14 cellular contexts compared by ENCODE assay signal in genomic region chr11:123580137-123580536, GRCh38.
DNase-seq lines count a peak whose midpoint lies in the region; ATAC-seq and TF ChIP-seq lines count a peak whose summit lies in the region.
"Had no signal": no experiment of that assay in that cellular context is flagged by ENCODE, and none has a peak within 500 bp of the region (broad histone marks: within the 10 kb centered on the region; RNA-seq: fewer than 3 reads in every experiment).

No MANE protein-coding gene starts in this region.

- no peak overlapping the region for H3K27ac Mint-ChIP-seq in activated naive CD4-positive, alpha-beta T cell treated with anti-CD3 and anti-CD28 coated beads for 36 hours

- no peak overlapping the region for H3K27ac ChIP-seq in OCI-LY3 (ENCODE audit: low read length)
- H3K27ac ChIP-seq in neuronal stem cell (replicated peaks; ENCODE audit: low read length): no peak overlapping the region
- H3K27ac ChIP-seq in lower lobe of right lung: no peak overlapping the region
- H3K27ac ChIP-seq: GM23248 had no signal

- CTCF ChIA-PET in activated naive CD4-positive, alpha-beta T cell treated with anti-CD3 and anti-CD28 coated beads for 36 hours (lab: Charles Lee): interaction anchor here (0.6 to 2.1 kb wide), 35 partner anchors 9 to 635 kb away, joined by 3 to 20 read pairs (median 4); no protein-coding TSS in a partner anchor

- H3K4ac ChIP-seq in neuronal stem cell (ENCODE audit: low read length): no peak overlapping the region

- no peak overlapping the region for H4K91ac ChIP-seq in neuronal stem cell (ENCODE audit: low read depth, low read length, poor library complexity)

- peaks cover 13% of the 10 kb centered on the region for H3K79me1 ChIP-seq in neuronal stem cell (ENCODE audit: low read depth, low read length)

- H3K36me3 Mint-ChIP-seq in activated naive CD4-positive, alpha-beta T cell treated with anti-CD3 and anti-CD28 coated beads for 36 hours (ENCODE audit: low read depth): peaks cover 2% of the 10 kb centered on the region
- H3K36me3 Mint-ChIP-seq: CD4-positive, CD25-positive, alpha-beta regulatory T cell had no signal

- H4K8ac ChIP-seq in neuronal stem cell (ENCODE audit: low read depth, low read length): no peak overlapping the region

- H2AK5ac ChIP-seq in neuronal stem cell (ENCODE audit: low read depth, low read length): no peak overlapping the region

- no peak for TF ChIP-seq CTCF in OCI-LY3 (IDR thresholded peaks at IDR 0.05; ENCODE audit: low read depth, low read length)
- TF ChIP-seq CTCF in lower lobe of right lung (IDR thresholded peaks at IDR 0.05): no peak

- no peak overlapping the region for H2BK5ac ChIP-seq in neuronal stem cell (ENCODE audit: low read length)

- H3K27me3 Mint-ChIP-seq in activated naive CD4-positive, alpha-beta T cell treated with anti-CD3 and anti-CD28 coated beads for 36 hours (ENCODE audit: low read depth): peaks cover 2% of the 10 kb centered on the region
- H3K27me3 Mint-ChIP-seq: CD4-positive, CD25-positive, alpha-beta regulatory T cell had no signal

- H3K36me3 ChIP-seq in OCI-LY3 (replicated peaks; ENCODE audit: low read depth, low read length) (no peaks in the 10 kb centered on the region), neuronal stem cell (replicated peaks in 1 of 2; ENCODE audit: control insufficient read depth in 2 of 2, insufficient read depth in 2 of 2, low read length in 2 of 2) (peaks cover 0 to 3% of the 10 kb centered on the region in 2 donors), lower lobe of right lung (no peaks in the 10 kb centered on the region)

- no peak overlapping the region for H2BK120ac ChIP-seq in neuronal stem cell (ENCODE audit: low read depth, low read length)

- H3K9me3 Mint-ChIP-seq in activated naive CD4-positive, alpha-beta T cell treated with anti-CD3 and anti-CD28 coated beads for 36 hours: no peaks in the 10 kb centered on the region
- H3K9me3 Mint-ChIP-seq: CD4-positive, CD25-positive, alpha-beta regulatory T cell had no signal

- peaks cover 9% of the 10 kb centered on the region for H3K4me1 Mint-ChIP-seq in activated naive CD4-positive, alpha-beta T cell treated with anti-CD3 and anti-CD28 coated beads for 36 hours (ENCODE audit: low read depth)

- H3K9me3 ChIP-seq in OCI-LY3 (ENCODE audit: insufficient read depth, low read length) (no peaks in the 10 kb centered on the region), neuronal stem cell (replicated peaks in 1 of 2; ENCODE audit: control insufficient read depth in 2 of 2, insufficient read depth in 1 of 2, low read depth in 1 of 2, low read length in 2 of 2) (peaks cover 0 to 4% of the 10 kb centered on the region in 2 donors), lower lobe of right lung (no peaks in the 10 kb centered on the region)
- H3K9me3 ChIP-seq: Caco-2, SK-N-SH had no signal

- no peaks in the 10 kb centered on the region for H3K79me2 ChIP-seq in OCI-LY3 (ENCODE audit: low read length)

- no peak overlapping the region for H2BK12ac ChIP-seq in neuronal stem cell (ENCODE audit: low read length)

- no CpG with 5 or more reads among the region's 6 CpGs for WGBS in neuronal stem cell (ENCODE audit: extremely low coverage in 2 of 2, insufficient read length in 2 of 2, insufficient replicate concordance in 1 of 2), 2 donors

- H3K9ac ChIP-seq in OCI-LY3 (ENCODE audit: low read length) (no peak overlapping the region), neuronal stem cell (ENCODE audit: low read depth, low read length, poor library complexity) (peak overlapping the region; percentile 38)
- H3K9ac ChIP-seq: GM23248, SK-N-SH had no signal

- H3K23ac ChIP-seq in neuronal stem cell (ENCODE audit: low read depth, low read length, poor library complexity): no peak overlapping the region

- no peak overlapping the region for H3K4me3 ChIP-seq in OCI-LY3 (ENCODE audit: low read length)
- no peak overlapping the region for H3K4me3 ChIP-seq in neuronal stem cell (ENCODE audit: low read length in 2 of 2)
- no peak overlapping the region for H3K4me3 ChIP-seq in lower lobe of right lung
- H3K4me3 ChIP-seq: GM23248 had no signal

- peak; percentile 58 for DNase-seq in cardiac septum (ENCODE audit: low spot score)
- no peak for DNase-seq in left cardiac atrium
- no peak for DNase-seq in neuronal stem cell (ENCODE audit: low spot score)
- DNase-seq in activated naive CD4-positive, alpha-beta T cell treated with anti-CD3 and anti-CD28 coated beads for 36 hours: no peak
- no peak for DNase-seq in lower lobe of right lung
- no peak for DNase-seq in GF-D8 (lab: John Stamatoyannopoulos, UW)
- DNase-seq: KG1, NCI-H510A treated with DMSO at 0.1 percent for 48 hours had no signal

- peak overlapping the region; percentile 51; the same call in 1 of the 2 replicates for H3K4me2 ChIP-seq in OCI-LY3 (ENCODE audit: low read length)
- no peak overlapping the region for H3K4me2 ChIP-seq in neuronal stem cell (ENCODE audit: insufficient read depth, low read length, poor library complexity, severe bottlenecking)
- H3K4me2 ChIP-seq: SK-N-SH had no signal

- H2BK15ac ChIP-seq in neuronal stem cell (ENCODE audit: low read length): no peak overlapping the region

- H2AFZ ChIP-seq in OCI-LY3 (ENCODE audit: low read depth, low read length): no peak overlapping the region
- H2AFZ ChIP-seq in neuronal stem cell (ENCODE audit: low read length): no peak overlapping the region
- H2AFZ ChIP-seq: GM23248 had no signal

- intact Hi-C loops in cardiac septum (cut with DNase I): loop anchor here (2.0 kb wide), 1 partner anchor 127 kb away; no protein-coding TSS in a partner anchor
- intact Hi-C loops in left cardiac atrium (cut with DNase I): loop anchor here (2.0 to 5.0 kb wide), 2 partner anchors 127 to 129 kb away; no protein-coding TSS in a partner anchor
- intact Hi-C loops in activated naive CD4-positive, alpha-beta T cell treated with anti-CD3 and anti-CD28 coated beads for 36 hours (cut with micrococcal nuclease): loop anchor here (1.0 kb wide), 2 partner anchors 127 to 131 kb away; no protein-coding TSS in a partner anchor
- intact Hi-C loops in lower lobe of right lung (cut with DNase I): no loop called here

- 0 out of 2 replicates have a peak, but pooled peaks cover 5% of the 10 kb centered on the region for H3K27me3 ChIP-seq in OCI-LY3 (ENCODE audit: low read depth, low read length)
- H3K27me3 ChIP-seq in neuronal stem cell (ENCODE audit: control insufficient read depth in 3 of 3, insufficient read depth in 3 of 3, low read depth in 1 of 3, low read length in 3 of 3): peaks cover 0 to 2% (median 0%) of the 10 kb centered on the region in 3 experiments
- peaks cover 15% of the 10 kb centered on the region for H3K27me3 ChIP-seq in lower lobe of right lung (ENCODE audit: low read depth)

- ATAC-seq in left cardiac atrium: no peak
- peak; percentile 5 for ATAC-seq in GM21529 (IDR thresholded peaks at IDR 0.05; ENCODE audit: unreplicated experiment)
- ATAC-seq in lower lobe of right lung: no peak

- peaks cover 13% of the 10 kb centered on the region for H3K4me1 ChIP-seq in OCI-LY3 (ENCODE audit: low read length)
- peaks cover 0 to 14% of the 10 kb centered on the region in 2 donors for H3K4me1 ChIP-seq in neuronal stem cell (ENCODE audit: control insufficient read depth in 2 of 2, insufficient read depth in 1 of 2, low read depth in 1 of 2, low read length in 2 of 2)
- no peaks in the 10 kb centered on the region for H3K4me1 ChIP-seq in lower lobe of right lung

- peaks cover 13% of the 10 kb centered on the region; the same call in 1 of the 2 replicates for H4K20me1 ChIP-seq in OCI-LY3 (ENCODE audit: insufficient read depth, low read length)

- peak overlapping the region; percentile 11 for H3K18ac ChIP-seq in neuronal stem cell (ENCODE audit: low read length)

- H3K14ac ChIP-seq in neuronal stem cell (ENCODE audit: low read length): no peak overlapping the region

- H3K4me3 Mint-ChIP-seq in activated naive CD4-positive, alpha-beta T cell treated with anti-CD3 and anti-CD28 coated beads for 36 hours: no peak overlapping the region
